Comparison of ENCODE assay signal across 8 cellular contexts in the genomic region with DNA sequence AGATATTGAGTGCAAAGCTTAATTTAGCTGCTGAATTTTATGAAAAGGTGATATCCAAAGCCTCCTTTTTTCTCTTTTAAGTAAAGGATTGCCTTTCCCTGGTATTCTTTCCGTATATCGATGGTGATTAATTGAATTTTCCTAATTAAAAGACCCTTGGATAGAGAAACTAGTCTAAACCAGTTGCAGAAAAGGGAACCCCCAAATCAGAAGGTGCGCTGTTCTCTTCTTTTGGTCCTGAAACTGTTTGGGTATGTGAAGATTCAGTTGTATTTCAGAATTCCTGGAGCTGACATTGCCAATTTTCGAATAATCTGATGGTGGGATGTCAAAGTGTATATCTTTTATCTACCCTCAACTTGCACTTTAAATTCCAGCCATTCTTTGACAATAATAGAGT. TPM values are rescaled to one million over a fixed set of nuclear protein-coding genes. Genes with fewer than 3 reads are reported as not detected.
DNase-seq lines count a peak whose midpoint lies in the region; ATAC-seq and TF ChIP-seq lines count a peak whose summit lies in the region.

No MANE protein-coding gene starts in this region.

- H3K36me3 Mint-ChIP-seq in T-helper 1 cell treated with Interleukin-12 subunit alpha and Interleukin-12 subunit beta and Interleukin-4 antibody, amounts not matched to agents 30 μg/mL and 1 μg/mL, for 36 hours (ENCODE audit: low read depth) = no peaks in the 10 kb centered on the region
- H3K36me3 Mint-ChIP-seq in activated CD4-positive, alpha-beta memory T cell treated with anti-CD3 and anti-CD28 coated beads for 36 hours = no peaks in the 10 kb centered on the region
- no peaks in the 10 kb centered on the region for H3K36me3 Mint-ChIP-seq in stimulated activated memory B cell treated with anti-CD40 and anti-IgM and Interleukin-4, amounts not matched to agents 10 μg/mL and 1 μg/mL and 100 μg/mL, for 72 hours

- peaks cover 37% of the 10 kb centered on the region for H3K27me3 Mint-ChIP-seq in T-helper 1 cell treated with Interleukin-12 subunit alpha and Interleukin-12 subunit beta and Interleukin-4 antibody, amounts not matched to agents 30 μg/mL and 1 μg/mL, for 36 hours (ENCODE audit: low read depth)
- H3K27me3 Mint-ChIP-seq in activated CD4-positive, alpha-beta memory T cell treated with anti-CD3 and anti-CD28 coated beads for 36 hours = peaks cover 6% of the 10 kb centered on the region
- no peaks in the 10 kb centered on the region for H3K27me3 Mint-ChIP-seq in stimulated activated memory B cell treated with anti-CD40 and anti-IgM and Interleukin-4, amounts not matched to agents 10 μg/mL and 1 μg/mL and 100 μg/mL, for 72 hours

- CTCF ChIA-PET in activated CD4-positive, alpha-beta memory T cell treated with anti-CD3 and anti-CD28 coated beads for 36 hours (lab: Charles Lee) = interaction anchor here (0.7 to 1.5 kb wide), 3 partner anchors 12 to 23 kb away, joined by 3 to 5 read pairs (median 3); no protein-coding TSS in a partner anchor

- H3K27ac Mint-ChIP-seq in T-helper 1 cell treated with Interleukin-12 subunit alpha and Interleukin-12 subunit beta and Interleukin-4 antibody, amounts not matched to agents 30 μg/mL and 1 μg/mL, for 36 hours = no peak overlapping the region
- H3K27ac Mint-ChIP-seq in activated CD4-positive, alpha-beta memory T cell treated with anti-CD3 and anti-CD28 coated beads for 36 hours = no peak overlapping the region
- no peak overlapping the region for H3K27ac Mint-ChIP-seq in stimulated activated memory B cell treated with anti-CD40 and anti-IgM and Interleukin-4, amounts not matched to agents 10 μg/mL and 1 μg/mL and 100 μg/mL, for 72 hours

- H3K4me3 ChIP-seq in hepatocyte (peak overlapping the region; percentile 97), thyroid gland (replicated peaks in 1 of 3) (peak overlapping the region in 1 of 3 donors; percentile 59)

- intact Hi-C loops in activated CD4-positive, alpha-beta memory T cell treated with anti-CD3 and anti-CD28 coated beads for 36 hours (cut with micrococcal nuclease) = loop anchor here (2.0 to 5.0 kb wide), 5 partner anchors 97 to 1413 kb away; a partner anchor contains a TSS
- intact Hi-C loops in thyroid gland (cut with DNase I) = no loop called here

- peak overlapping the region; percentile 91 for H3K4me3 Mint-ChIP-seq in T-helper 1 cell treated with Interleukin-12 subunit alpha and Interleukin-12 subunit beta and Interleukin-4 antibody, amounts not matched to agents 30 μg/mL and 1 μg/mL, for 36 hours
- peak overlapping the region; percentile 88 for H3K4me3 Mint-ChIP-seq in activated CD4-positive, alpha-beta memory T cell treated with anti-CD3 and anti-CD28 coated beads for 36 hours
- H3K4me3 Mint-ChIP-seq in stimulated activated memory B cell treated with anti-CD40 and anti-IgM and Interleukin-4, amounts not matched to agents 10 μg/mL and 1 μg/mL and 100 μg/mL, for 72 hours = peak overlapping the region; percentile 86

- H3K27ac ChIP-seq in hepatocyte = no peak overlapping the region
- no peak overlapping the region for H3K27ac ChIP-seq in thyroid gland

- H3K4me1 ChIP-seq in hepatocyte (ENCODE audit: insufficient read depth) (peaks cover 11% of the 10 kb centered on the region), thyroid gland (peaks cover 0 to 9% of the 10 kb centered on the region in 2 donors)

- no peaks in the 10 kb centered on the region for H3K27me3 ChIP-seq in hepatocyte
- no peaks in the 10 kb centered on the region for H3K27me3 ChIP-seq in thyroid gland

- TF ChIP-seq CTCF in hepatocyte (IDR thresholded peaks at IDR 0.05; ENCODE audit: poor library complexity) (no peak), thyroid gland (IDR thresholded peaks at IDR 0.05) (no peak)

- H3K4me2 ChIP-seq in hepatocyte = peak overlapping the region; percentile 97

- H2AFZ ChIP-seq in hepatocyte = no peak overlapping the region

- DNase-seq in T-helper 1 cell = no peak
- no peak for DNase-seq in activated CD4-positive, alpha-beta memory T cell treated with anti-CD3 and anti-CD28 coated beads for 36 hours
- DNase-seq in hepatocyte (ENCODE audit: low spot score) = no peak
- no peak for DNase-seq in thyroid gland
- DNase-seq in NCI-H1694 treated with DMSO at 0.1 percent for 48 hours (lab: John Stamatoyannopoulos, UW) = no peak

- H3K4me1 Mint-ChIP-seq in T-helper 1 cell treated with Interleukin-12 subunit alpha and Interleukin-12 subunit beta and Interleukin-4 antibody, amounts not matched to agents 30 μg/mL and 1 μg/mL, for 36 hours (ENCODE audit: low read depth) = peaks cover 29% of the 10 kb centered on the region
- H3K4me1 Mint-ChIP-seq in activated CD4-positive, alpha-beta memory T cell treated with anti-CD3 and anti-CD28 coated beads for 36 hours (ENCODE audit: low read depth) = peaks cover 38% of the 10 kb centered on the region
- peaks cover 37% of the 10 kb centered on the region for H3K4me1 Mint-ChIP-seq in stimulated activated memory B cell treated with anti-CD40 and anti-IgM and Interleukin-4, amounts not matched to agents 10 μg/mL and 1 μg/mL and 100 μg/mL, for 72 hours

- H3K9me3 ChIP-seq in hepatocyte (ENCODE audit: low read depth) = no peaks in the 10 kb centered on the region
- H3K9me3 ChIP-seq in thyroid gland = no peaks in the 10 kb centered on the region

- H3K9me3 Mint-ChIP-seq in T-helper 1 cell treated with Interleukin-12 subunit alpha and Interleukin-12 subunit beta and Interleukin-4 antibody, amounts not matched to agents 30 μg/mL and 1 μg/mL, for 36 hours = no peaks in the 10 kb centered on the region
- no peaks in the 10 kb centered on the region for H3K9me3 Mint-ChIP-seq in activated CD4-positive, alpha-beta memory T cell treated with anti-CD3 and anti-CD28 coated beads for 36 hours
- no peaks in the 10 kb centered on the region for H3K9me3 Mint-ChIP-seq in stimulated activated memory B cell treated with anti-CD40 and anti-IgM and Interleukin-4, amounts not matched to agents 10 μg/mL and 1 μg/mL and 100 μg/mL, for 72 hours

- ATAC-seq in stimulated activated memory B cell treated with anti-CD40 and anti-IgM and Interleukin-4, amounts not matched to agents 10 μg/mL and 1 μg/mL and 100 μg/mL, for 72 hours = no peak
- no peak for ATAC-seq in HG02588 (IDR thresholded peaks at IDR 0.05; ENCODE audit: unreplicated experiment)

- WGBS in hepatocyte (ENCODE audit: low lambda C conversion rate, missing lambda C conversion rate) = 60% methylated on average over 4 of the region's 4 CpGs
- 71 to 72% methylated on average over 4 of the region's 4 CpGs for WGBS in thyroid gland, 2 donors

- POLR2A ChIA-PET in activated CD4-positive, alpha-beta memory T cell treated with anti-CD3 and anti-CD28 coated beads for 36 hours (lab: Charles Lee) = interaction anchor here (0.6 kb wide), 1 partner anchor 901 kb away, joined by 3 read pairs; no protein-coding TSS in a partner anchor

- no peak for TF ChIP-seq POLR2A in thyroid gland (IDR thresholded peaks at IDR 0.05)

- peaks cover 53% of the 10 kb centered on the region for H3K79me2 ChIP-seq in hepatocyte

- H3K9me2 ChIP-seq in hepatocyte (replicated peaks; ENCODE audit: insufficient read depth) = no peaks in the 10 kb centered on the region

- peaks cover 18% of the 10 kb centered on the region for H4K20me1 ChIP-seq in hepatocyte (ENCODE audit: insufficient read depth, poor library complexity, severe bottlenecking)

- no peaks in the 10 kb centered on the region for H3K36me3 ChIP-seq in hepatocyte (replicated peaks; ENCODE audit: insufficient read depth, low read depth)
- no peaks in the 10 kb centered on the region for H3K36me3 ChIP-seq in thyroid gland

RNA-seq across cellular contexts. Expression of a gene that starts 1.9 kb away (rescaled TPM):
- 10 to 100 TPM; 19.5 to 23.1 TPM for total RNA-seq in activated CD4-positive, alpha-beta memory T cell treated with anti-CD3 and anti-CD28 coated beads for 36 hours
- total RNA-seq in hepatocyte = 9.3 and 15.4 TPM in 2 replicates
- polyA plus RNA-seq in hepatocyte = 10.7 and 14.8 TPM in 2 replicates
- total RNA-seq in thyroid gland = 10 to 100 TPM; 14.4 to 32.7 (median 21.1) TPM

RNA-seq across cellular contexts. Expression of a gene that starts 23.7 kb away (rescaled TPM):
- not detected for total RNA-seq in activated CD4-positive, alpha-beta memory T cell treated with anti-CD3 and anti-CD28 coated beads for 36 hours
- total RNA-seq in hepatocyte (not detected in 2 replicates), thyroid gland (not detected)
- not detected in 2 replicates for polyA plus RNA-seq in hepatocyte
